23 cellular contexts compared by ENCODE assay signal in genomic region chr14:23371865-23372264, GRCh38. TPM values are rescaled to one million over a fixed set of nuclear protein-coding genes. Genes with fewer than 3 reads are reported as not detected.
DNase-seq lines count a peak whose midpoint lies in the region; ATAC-seq, FAIRE-seq and TF ChIP-seq lines count a peak whose summit lies in the region.
"Had no signal": no experiment of that assay in that cellular context is flagged by ENCODE, and none has a peak within 500 bp of the region (broad histone marks: within the 10 kb centered on the region; RNA-seq: fewer than 3 reads in every experiment).

No MANE protein-coding gene starts in this region.

- intact Hi-C loops in posterior vena cava (cut with DNase I): no loop called here

- H3K4me1 Mint-ChIP-seq in activated naive CD8-positive, alpha-beta T cell treated with anti-CD3 and anti-CD28 coated beads, Interleukin-2, amount 10 ng/mL, durations not matched to agents 7 days and 5 days: peaks cover 13% of the 10 kb centered on the region
- peaks cover 2% of the 10 kb centered on the region for H3K4me1 Mint-ChIP-seq in activated naive CD8-positive, alpha-beta T cell treated with anti-CD3 and anti-CD28 coated beads for 36 hours

- H3K27me3 ChIP-seq in H1 (replicated peaks in 1 of 4; ENCODE audit: control insufficient read depth in 3 of 4, extremely low read depth in 1 of 4, insufficient read depth in 3 of 4, low read length in 3 of 4): peaks cover 0 to 18% (median 10%) of the 10 kb centered on the region in 4 experiments; a peak in 6 of 7 replicates

- TF ChIP-seq EP300 in H1 (IDR thresholded peaks at IDR 0.05; ENCODE audit: borderline replicate concordance in 1 of 2, low read depth in 2 of 2, low read length in 2 of 2): no peak

- H3K4ac ChIP-seq in H1 (replicated peaks; ENCODE audit: insufficient read length, low read depth, low read length): no peak overlapping the region

- H4K20me1 ChIP-seq in H1 (replicated peaks in 1 of 2; ENCODE audit: control insufficient read depth in 1 of 2, insufficient read depth in 2 of 2, low read length in 2 of 2): no peaks in the 10 kb centered on the region

- no peak overlapping the region for H3K4me3 ChIP-seq in H1 (ENCODE audit: extremely low read depth in 1 of 4, insufficient read depth in 2 of 4, low read depth in 3 of 4, low read length in 4 of 4)

- H3K23me2 ChIP-seq in H1 (ENCODE audit: low read depth, low read length): peaks cover 1% of the 10 kb centered on the region; the same call in 1 of the 2 replicates

- no peak overlapping the region for H2BK15ac ChIP-seq in H1 (ENCODE audit: low read length)

- no peak overlapping the region for H3K9ac ChIP-seq in H1 (replicated peaks in 1 of 4; ENCODE audit: extremely low read depth in 1 of 4, low read depth in 3 of 4, low read length in 3 of 4)

- no peak overlapping the region for H2BK120ac ChIP-seq in H1 (replicated peaks; ENCODE audit: low read depth, low read length)

- 0 out of 2 replicates have a peak overlapping the region, but pooled peaks have one; percentile 23 for H2BK12ac ChIP-seq in H1 (ENCODE audit: low read depth, low read length)

- H2BK20ac ChIP-seq in H1 (ENCODE audit: low read length): no peak overlapping the region

- H2AFZ ChIP-seq in H1 (ENCODE audit: low read length): no peak overlapping the region

- CTCF ChIA-PET in H1 (lab: Charles Lee; ENCODE audit: partially characterized antibody): interaction anchor here (15.0 kb wide), 1 partner anchor 11 kb away, joined by 333 read pairs; the partner anchor contains the start of genes EFS and SLC22A17

- no peak for TF ChIP-seq CTCF in H1 (IDR thresholded peaks at IDR 0.05; ENCODE audit: control extremely low read depth in 1 of 3, insufficient read depth in 1 of 3, low read depth in 1 of 3, low read length in 3 of 3)

- FAIRE-seq in H1 (lab: Jason Lieb, UNC): no peak
- FAIRE-seq: GM12891, GM18507 had no signal

- no peak for TF ChIP-seq RAD21 in H1 (IDR thresholded peaks at IDR 0.05 in 1 of 2, conservative IDR thresholded peaks at IDR 0.05 in 1 of 2; ENCODE audit: low read depth in 2 of 2, low read length in 2 of 2)

- peak overlapping the region; percentile 54 for H3K4me3 Mint-ChIP-seq in activated naive CD8-positive, alpha-beta T cell treated with anti-CD3 and anti-CD28 coated beads, Interleukin-2, amount 10 ng/mL, durations not matched to agents 7 days and 5 days
- H3K4me3 Mint-ChIP-seq in activated naive CD8-positive, alpha-beta T cell treated with anti-CD3 and anti-CD28 coated beads for 36 hours: no peak overlapping the region
- H3K4me3 Mint-ChIP-seq: CD4-positive, alpha-beta memory T cell had no signal

- TF ChIP-seq POLR2A in H1 (IDR thresholded peaks at IDR 0.05; ENCODE audit: control extremely low read depth in 1 of 2, low read depth in 2 of 2, low read length in 2 of 2): no peak

- no peaks in the 10 kb centered on the region for H3K79me2 ChIP-seq in H1 (ENCODE audit: control insufficient read depth in 1 of 2, insufficient read depth in 2 of 2, low read length in 2 of 2)

- H3K56ac ChIP-seq in H1 (replicated peaks; ENCODE audit: insufficient read length, low read depth, low read length): no peak overlapping the region

- peak; percentile 67 for ATAC-seq in activated naive CD8-positive, alpha-beta T cell treated with anti-CD3 and anti-CD28 coated beads, Interleukin-2, amount 10 ng/mL, durations not matched to agents 7 days and 5 days (ENCODE audit: low read depth)
- ATAC-seq in HG02678 (IDR thresholded peaks at IDR 0.05; ENCODE audit: unreplicated experiment): no peak

- no peak for DNase-seq in activated naive CD8-positive, alpha-beta T cell treated with anti-CD3 and anti-CD28 coated beads, Interleukin-2, amount 10 ng/mL, durations not matched to agents 7 days and 5 days
- DNase-seq in activated naive CD8-positive, alpha-beta T cell treated with anti-CD3 and anti-CD28 coated beads for 36 hours: no peak
- DNase-seq in H1 (ENCODE audit: low read depth in 1 of 2, low spot score in 2 of 2) (no peak), posterior vena cava (ENCODE audit: low spot score) (peak; percentile 58)
- no peak for DNase-seq in activated CD4-positive, alpha-beta T cell treated with anti-CD3 and anti-CD28 coated beads for 48 hours
- DNase-seq: C1 segment of cervical spinal cord; Calu3; CD4-positive, alpha-beta memory T cell; COR-L47; DMS53; DMS79 treated with DMSO at 0.1 percent for 48 hours; GF-D8; GOT3; H7; HCEC 1CT had no signal

- H3K36me3 ChIP-seq in H1 (ENCODE audit: control insufficient read depth in 2 of 4, insufficient read depth in 4 of 4, low read length in 3 of 4): no peaks in the 10 kb centered on the region

- H3K79me1 ChIP-seq in H1 (ENCODE audit: low read depth, low read length): no peaks in the 10 kb centered on the region

- no peaks in the 10 kb centered on the region for H3K36me3 Mint-ChIP-seq in activated naive CD8-positive, alpha-beta T cell treated with anti-CD3 and anti-CD28 coated beads, Interleukin-2, amount 10 ng/mL, durations not matched to agents 7 days and 5 days
- no peaks in the 10 kb centered on the region for H3K36me3 Mint-ChIP-seq in activated naive CD8-positive, alpha-beta T cell treated with anti-CD3 and anti-CD28 coated beads for 36 hours
- H3K36me3 Mint-ChIP-seq: CD4-positive, alpha-beta memory T cell had no signal

- H3K18ac ChIP-seq in H1 (ENCODE audit: extremely low read depth, low read length): no peak overlapping the region

- H3K23ac ChIP-seq in H1 (ENCODE audit: insufficient read length): no peak overlapping the region

- no peak overlapping the region for H3K14ac ChIP-seq in H1 (ENCODE audit: insufficient read length)

- POLR2A ChIA-PET in activated naive CD8-positive, alpha-beta T cell treated with anti-CD3 and anti-CD28 coated beads, Interleukin-2, amount 10 ng/mL, durations not matched to agents 7 days and 5 days (lab: Charles Lee): interaction anchor here (0.9 kb wide), 1 partner anchor 43 kb away, joined by 3 read pairs; no protein-coding TSS in a partner anchor
- POLR2A ChIA-PET in H1 (lab: Charles Lee; ENCODE audit: partially characterized antibody): interaction anchor here (0.7 kb wide), 1 partner anchor 45 kb away, joined by 3 read pairs; no protein-coding TSS in a partner anchor

- H3K27ac ChIP-seq in H1 (ENCODE audit: low read depth, low read length): no peak overlapping the region

- peak overlapping the region; percentile 80 for H3K27ac Mint-ChIP-seq in activated naive CD8-positive, alpha-beta T cell treated with anti-CD3 and anti-CD28 coated beads, Interleukin-2, amount 10 ng/mL, durations not matched to agents 7 days and 5 days
- no peak overlapping the region for H3K27ac Mint-ChIP-seq in activated naive CD8-positive, alpha-beta T cell treated with anti-CD3 and anti-CD28 coated beads for 36 hours
- H3K27ac Mint-ChIP-seq: CD4-positive, alpha-beta memory T cell had no signal

- no peak overlapping the region for H2BK5ac ChIP-seq in H1 (ENCODE audit: low read depth, low read length)

- WGBS in H1 (ENCODE audit: extremely low coverage in 1 of 2, insufficient coverage in 1 of 2, insufficient read length in 1 of 2, insufficient replicate concordance in 2 of 2, low coverage in 1 of 2, low lambda C conversion rate in 2 of 2, missing lambda C conversion rate in 1 of 2), 2 experiments: 82% methylated on average over 1 of the region's 1 CpG; no CpG with 5 or more reads in 1 of the 2 experiments

- H3K4me1 ChIP-seq in H1 (replicated peaks in 1 of 4; ENCODE audit: control insufficient read depth in 3 of 4, insufficient read depth in 4 of 4, low read length in 3 of 4): peaks cover under 1 to 10% (median 5%) of the 10 kb centered on the region in 4 experiments; a peak in 5 of 7 replicates

- H3K4me2 ChIP-seq in H1 (ENCODE audit: insufficient read depth in 1 of 2, low read depth in 2 of 2, low read length in 2 of 2): no peak overlapping the region

- H4K5ac ChIP-seq in H1 (ENCODE audit: insufficient read length, low read depth, low read length): no peak overlapping the region

- H4K8ac ChIP-seq in H1 (ENCODE audit: extremely low read depth, insufficient read depth, low read length): no peak overlapping the region

- H3K9me3 Mint-ChIP-seq in activated naive CD8-positive, alpha-beta T cell treated with anti-CD3 and anti-CD28 coated beads, Interleukin-2, amount 10 ng/mL, durations not matched to agents 7 days and 5 days: peaks cover 2% of the 10 kb centered on the region
- no peaks in the 10 kb centered on the region for H3K9me3 Mint-ChIP-seq in activated naive CD8-positive, alpha-beta T cell treated with anti-CD3 and anti-CD28 coated beads for 36 hours
- H3K9me3 Mint-ChIP-seq: CD4-positive, alpha-beta memory T cell had no signal

- no peaks in the 10 kb centered on the region for H3K9me3 ChIP-seq in H1 (ENCODE audit: insufficient read depth in 2 of 2, low read depth in 1 of 2, low read length in 1 of 2)

- H2AK5ac ChIP-seq in H1 (ENCODE audit: low read depth, low read length): no peak overlapping the region

- no peak overlapping the region for H4K91ac ChIP-seq in H1 (replicated peaks; ENCODE audit: insufficient read length, low read length)

- H3K27me3 Mint-ChIP-seq in activated naive CD8-positive, alpha-beta T cell treated with anti-CD3 and anti-CD28 coated beads, Interleukin-2, amount 10 ng/mL, durations not matched to agents 7 days and 5 days: peaks cover 22% of the 10 kb centered on the region
- peaks cover 13% of the 10 kb centered on the region for H3K27me3 Mint-ChIP-seq in activated naive CD8-positive, alpha-beta T cell treated with anti-CD3 and anti-CD28 coated beads for 36 hours

RNA-seq across cellular contexts. Expression of gene IL25, which starts 0.7 kb away (rescaled TPM):
- total RNA-seq in activated naive CD8-positive, alpha-beta T cell treated with anti-CD3 and anti-CD28 coated beads, Interleukin-2, amount 10 ng/mL, durations not matched to agents 7 days and 5 days: under 1 TPM in 1 of 2 experiments, not detected in 1; 0.39 TPM
- total RNA-seq in activated naive CD8-positive, alpha-beta T cell treated with anti-CD3 and anti-CD28 coated beads for 36 hours: not detected
- total RNA-seq in H1 (2021; fragmentation: NEBNext Ultra II Directional; extraction: Animal tissue kit (Norgen Biotek cat#: 25700)): not detected in 2 replicates
- polyA plus RNA-seq in H1 (2011; rRNA removed): not detected in 2 replicates
- polyA plus RNA-seq in H1 (2011; cell fraction: cytosol; rRNA removed): not detected
- not detected for polyA plus RNA-seq in H1 (2011; cell fraction: nucleus; rRNA removed)
- not detected in 4 replicates for polyA plus RNA-seq in H1 (2012, experiment 1 of 2)
- polyA plus RNA-seq in H1 (2012, experiment 2 of 2): not detected
- 0.04 TPM for polyA plus RNA-seq in H1 (2013, experiment 1 of 2)
- not detected for polyA plus RNA-seq in H1 (2013, experiment 2 of 2)
- polyA minus RNA-seq in H1 (2011; rRNA and poly(A)+ RNA removed): not detected in 2 replicates
- polyA minus RNA-seq in H1 (2011; cell fraction: cytosol; rRNA and poly(A)+ RNA removed): not detected
- polyA minus RNA-seq in H1 (2011; cell fraction: nucleus; rRNA and poly(A)+ RNA removed): not detected
- total RNA-seq in posterior vena cava: not detected
- total RNA-seq: A172; A673; Calu3; CD4-positive, alpha-beta memory T cell; Daoy; G401 had no signal
- polyA plus RNA-seq: BJ; CD4-positive, alpha-beta memory T cell had no signal

RNA-seq across cellular contexts. Expression of gene CMTM5, which starts 5.0 kb away (rescaled TPM):
- not detected for total RNA-seq in activated naive CD8-positive, alpha-beta T cell treated with anti-CD3 and anti-CD28 coated beads, Interleukin-2, amount 10 ng/mL, durations not matched to agents 7 days and 5 days
- total RNA-seq in activated naive CD8-positive, alpha-beta T cell treated with anti-CD3 and anti-CD28 coated beads for 36 hours: not detected
- total RNA-seq in H1 (2021; fragmentation: NEBNext Ultra II Directional; extraction: Animal tissue kit (Norgen Biotek cat#: 25700)): not detected in 2 replicates
- 2.1 and 2.8 TPM in 2 replicates for polyA plus RNA-seq in H1 (2011; rRNA removed)
- polyA plus RNA-seq in H1 (2011; cell fraction: cytosol; rRNA removed): 1.4 TPM
- polyA plus RNA-seq in H1 (2011; cell fraction: nucleus; rRNA removed): 2.1 TPM
- polyA plus RNA-seq in H1 (2012, experiment 1 of 2): 0.29 to 0.90 TPM (median 0.57 TPM) in 4 replicates
- 1.1 TPM for polyA plus RNA-seq in H1 (2012, experiment 2 of 2)
- polyA plus RNA-seq in H1 (2013, experiment 1 of 2): 0.06 TPM
- 0.22 TPM for polyA plus RNA-seq in H1 (2013, experiment 2 of 2)
- 0.66 and 2.6 TPM in 2 replicates for polyA minus RNA-seq in H1 (2011; rRNA and poly(A)+ RNA removed)
- not detected for polyA minus RNA-seq in H1 (2011; cell fraction: cytosol; rRNA and poly(A)+ RNA removed)
- not detected for polyA minus RNA-seq in H1 (2011; cell fraction: nucleus; rRNA and poly(A)+ RNA removed)
- under 1 TPM; 0.57 to 0.74 TPM for total RNA-seq in posterior vena cava
- total RNA-seq: A172; A673; Calu3; CD4-positive, alpha-beta memory T cell; Daoy; G401 had no signal
- polyA plus RNA-seq: BJ; CD4-positive, alpha-beta memory T cell had no signal

RNA-seq across cellular contexts. Expression of gene EFS, which starts 6.9 kb away (rescaled TPM):
- not detected for total RNA-seq in activated naive CD8-positive, alpha-beta T cell treated with anti-CD3 and anti-CD28 coated beads, Interleukin-2, amount 10 ng/mL, durations not matched to agents 7 days and 5 days
- not detected for total RNA-seq in activated naive CD8-positive, alpha-beta T cell treated with anti-CD3 and anti-CD28 coated beads for 36 hours
- 27.8 and 29.0 TPM in 2 replicates for total RNA-seq in H1 (2021; fragmentation: NEBNext Ultra II Directional; extraction: Animal tissue kit (Norgen Biotek cat#: 25700))
- polyA plus RNA-seq in H1 (2011; rRNA removed): 28.6 and 39.0 TPM in 2 replicates
- polyA plus RNA-seq in H1 (2011; cell fraction: cytosol; rRNA removed): 26.5 TPM
- polyA plus RNA-seq in H1 (2011; cell fraction: nucleus; rRNA removed): 117 TPM
- polyA plus RNA-seq in H1 (2012, experiment 1 of 2): 24.4 to 40.8 TPM (median 33.7 TPM) in 4 replicates
- polyA plus RNA-seq in H1 (2012, experiment 2 of 2): 28.0 TPM
- 16.2 TPM for polyA plus RNA-seq in H1 (2013, experiment 1 of 2)
- 15.1 TPM for polyA plus RNA-seq in H1 (2013, experiment 2 of 2)
- 9.1 and 9.3 TPM in 2 replicates for polyA minus RNA-seq in H1 (2011; rRNA and poly(A)+ RNA removed)
- polyA minus RNA-seq in H1 (2011; cell fraction: cytosol; rRNA and poly(A)+ RNA removed): 11.7 TPM
- polyA minus RNA-seq in H1 (2011; cell fraction: nucleus; rRNA and poly(A)+ RNA removed): 26.7 TPM
- total RNA-seq in posterior vena cava: 10 to 100 TPM; 19.4 to 20.2 TPM
- total RNA-seq: A172; Calu3; CD4-positive, alpha-beta memory T cell; G401 had no signal
- polyA plus RNA-seq: CD4-positive, alpha-beta memory T cell had no signal

RNA-seq across cellular contexts. Expression of gene SLC22A17, which starts 19.2 kb away (rescaled TPM):
- total RNA-seq in activated naive CD8-positive, alpha-beta T cell treated with anti-CD3 and anti-CD28 coated beads, Interleukin-2, amount 10 ng/mL, durations not matched to agents 7 days and 5 days: 1 to 10 TPM; 3.4 to 4.8 TPM
- total RNA-seq in activated naive CD8-positive, alpha-beta T cell treated with anti-CD3 and anti-CD28 coated beads for 36 hours: 1 to 10 TPM; 2.2 to 2.9 TPM
- total RNA-seq in H1 (2021; fragmentation: NEBNext Ultra II Directional; extraction: Animal tissue kit (Norgen Biotek cat#: 25700)): 39.4 and 43.0 TPM in 2 replicates
- 49.0 and 77.7 TPM in 2 replicates for polyA plus RNA-seq in H1 (2011; rRNA removed)
- 37.0 TPM for polyA plus RNA-seq in H1 (2011; cell fraction: cytosol; rRNA removed)
- polyA plus RNA-seq in H1 (2011; cell fraction: nucleus; rRNA removed): 247 TPM
- 27.3 to 49.2 TPM (median 43.9 TPM) in 4 replicates for polyA plus RNA-seq in H1 (2012, experiment 1 of 2)
- 32.6 TPM for polyA plus RNA-seq in H1 (2012, experiment 2 of 2)
- polyA plus RNA-seq in H1 (2013, experiment 1 of 2): 46.6 TPM
- polyA plus RNA-seq in H1 (2013, experiment 2 of 2): 48.6 TPM
- 17.3 and 17.8 TPM in 2 replicates for polyA minus RNA-seq in H1 (2011; rRNA and poly(A)+ RNA removed)
- polyA minus RNA-seq in H1 (2011; cell fraction: cytosol; rRNA and poly(A)+ RNA removed): 21.3 TPM
- 35.1 TPM for polyA minus RNA-seq in H1 (2011; cell fraction: nucleus; rRNA and poly(A)+ RNA removed)
- 10 to 100 TPM; 17.7 to 30.6 TPM for total RNA-seq in posterior vena cava

RNA-seq across cellular contexts. Expression of gene MYH6, which starts 36.2 kb away (rescaled TPM):
- not detected for total RNA-seq in activated naive CD8-positive, alpha-beta T cell treated with anti-CD3 and anti-CD28 coated beads, Interleukin-2, amount 10 ng/mL, durations not matched to agents 7 days and 5 days
- not detected for total RNA-seq in activated naive CD8-positive, alpha-beta T cell treated with anti-CD3 and anti-CD28 coated beads for 36 hours
- not detected in 2 replicates for total RNA-seq in H1 (2021; fragmentation: NEBNext Ultra II Directional; extraction: Animal tissue kit (Norgen Biotek cat#: 25700))
- polyA plus RNA-seq in H1 (2011; rRNA removed): 0.03 and 0.05 TPM in 2 replicates
- 0.06 TPM for polyA plus RNA-seq in H1 (2011; cell fraction: cytosol; rRNA removed)
- 0.16 TPM for polyA plus RNA-seq in H1 (2011; cell fraction: nucleus; rRNA removed)
- polyA plus RNA-seq in H1 (2012, experiment 1 of 2): 0.04 to 0.08 TPM (median 0.08 TPM) in 3 of 4 replicates, not detected in the other
- polyA plus RNA-seq in H1 (2012, experiment 2 of 2): not detected
- polyA plus RNA-seq in H1 (2013, experiment 1 of 2): 0.04 TPM
- 0.02 TPM for polyA plus RNA-seq in H1 (2013, experiment 2 of 2)
- 0.25 TPM in 1 of 2 replicates, not detected in the other for polyA minus RNA-seq in H1 (2011; rRNA and poly(A)+ RNA removed)
- polyA minus RNA-seq in H1 (2011; cell fraction: cytosol; rRNA and poly(A)+ RNA removed): not detected
- not detected for polyA minus RNA-seq in H1 (2011; cell fraction: nucleus; rRNA and poly(A)+ RNA removed)
- 1 to 10 TPM in 1 of 2 donors, not detected in 1; 1.3 TPM for total RNA-seq in posterior vena cava
- total RNA-seq: A172; A673; Calu3; CD4-positive, alpha-beta memory T cell; Daoy; G401 had no signal
- polyA plus RNA-seq: BJ; CD4-positive, alpha-beta memory T cell had no signal

Comparison
In these comparisons a context has a peak if more than half of its experiments do, and no peak if none do; other contexts are left out.
1. RNA of gene EFS, which starts 6.9 kb away (total RNA-seq): 27.8 to 29.0 TPM in H1 and 19.4 to 20.2 TPM in posterior vena cava; not detected in activated naive CD8-positive, alpha-beta T cell treated with anti-CD3 and anti-CD28 coated beads, Interleukin-2, amount 10 ng/mL, durations not matched to agents 7 days and 5 days and not detected in activated naive CD8-positive, alpha-beta T cell treated with anti-CD3 and anti-CD28 coated beads for 36 hours; every median in the first group is over 10 times any median in the second.